12 cellular contexts compared by ENCODE assay signal in genomic region chr14:68393178-68393763, GRCh38.
A peak's percentile ranks its signal among the peaks of the same experiment; 100 is the strongest.
DNase-seq lines count a peak whose midpoint lies in the region; ATAC-seq and TF ChIP-seq lines count a peak whose summit lies in the region.
"Had no signal": no experiment of that assay in that cellular context is flagged by ENCODE, and none has a peak within 500 bp of the region (broad histone marks: within the 10 kb centered on the region; RNA-seq: fewer than 3 reads in every experiment).

No MANE protein-coding gene starts in this region.

- intact Hi-C loops in heart right ventricle (cut with DNase I) (loop anchor here in 7 of 10 donors (5.0 to 10.0 kb wide), 5 partner anchors 62 to 402 kb away; partner anchors contain the start of gene ZFP36L1 (in 4 of the 7)), cardiac septum (cut with DNase I) (loop anchor here (5.0 kb wide), 3 partner anchors 96 to 451 kb away; no protein-coding TSS in a partner anchor), psoas muscle (cut with DNase I) (no loop called here), vagina (cut with DNase I) (loop anchor here (5.0 to 10.0 kb wide), 3 partner anchors 72 to 399 kb away; partner anchors contain the start of gene ZFP36L1)

- ATAC-seq in heart right ventricle (no peak), psoas muscle (no peak), HG02981 (IDR thresholded peaks at IDR 0.05; ENCODE audit: unreplicated experiment) (no peak)

- H3K4me3 ChIP-seq in heart right ventricle (no peak overlapping the region), psoas muscle (no peak overlapping the region), vagina (no peak overlapping the region)
- H3K4me3 ChIP-seq in effector memory CD4-positive, alpha-beta T cell (ENCODE audit: insufficient read depth, low read depth, low read length, poor library complexity, severe bottlenecking): no peak overlapping the region

- H3K36me3 ChIP-seq in heart right ventricle (no peaks in the 10 kb centered on the region), psoas muscle (ENCODE audit: insufficient read depth in 1 of 2, low read depth in 1 of 2) (no peaks in the 10 kb centered on the region), vagina (no peaks in the 10 kb centered on the region)
- H3K36me3 ChIP-seq in effector memory CD4-positive, alpha-beta T cell (ENCODE audit: control insufficient read depth, insufficient read depth, low read length): no peaks in the 10 kb centered on the region

- H3K4me1 ChIP-seq in heart right ventricle (peaks cover 12 to 80% (median 62%) of the 10 kb centered on the region in 9 donors), psoas muscle (peaks cover 14% of the 10 kb centered on the region), vagina (peaks cover 59% of the 10 kb centered on the region)
- H3K4me1 ChIP-seq in effector memory CD4-positive, alpha-beta T cell (ENCODE audit: control insufficient read depth, insufficient read depth, low read length, poor library complexity, severe bottlenecking): no peaks in the 10 kb centered on the region

- 90 to 91% methylated on average over 8 of the region's 8 CpGs for WGBS in heart right ventricle, 2 donors
- 68 to 75% (median 71%) methylated on average over 8 of the region's 8 CpGs for WGBS in psoas muscle, 3 donors

- DNase-seq in heart right ventricle (no peak), cardiac septum (ENCODE audit: low spot score) (no peak), left kidney (ENCODE audit: low read depth, low spot score) (peak; percentile 59), psoas muscle (no peak), vagina (ENCODE audit: extremely low spot score in 2 of 2) (no peak), C1 segment of cervical spinal cord (lab: John Stamatoyannopoulos, UW) (no peak)
- no peak for DNase-seq in effector memory CD4-positive, alpha-beta T cell
- DNase-seq: ACHN; activated CD4-positive, alpha-beta T cell treated with anti-CD3 and anti-CD28 coated beads, Interleukin-2, amount 10 ng/mL, durations not matched to agents 7 days and 5 days; DMS153; NCI-H226 had no signal

- peak overlapping the region in 9 of 10 donors; percentile 31 to 91 (median 73) for H3K27ac ChIP-seq in heart right ventricle
- peak overlapping the region; percentile 56 for H3K27ac ChIP-seq in psoas muscle
- H3K27ac ChIP-seq in vagina: peak overlapping the region; percentile 77
- H3K27ac ChIP-seq in effector memory CD4-positive, alpha-beta T cell (ENCODE audit: insufficient read depth, low read length, poor library complexity, severe bottlenecking): no peak overlapping the region

- TF ChIP-seq CTCF in heart right ventricle (IDR thresholded peaks at IDR 0.05) (no peak), psoas muscle (IDR thresholded peaks at IDR 0.05) (no peak), vagina (IDR thresholded peaks at IDR 0.05) (no peak)

- no peak for TF ChIP-seq POLR2A in vagina (IDR thresholded peaks at IDR 0.05)

- no peaks in the 10 kb centered on the region for H3K27me3 ChIP-seq in heart right ventricle
- H3K27me3 ChIP-seq in psoas muscle (ENCODE audit: insufficient read depth in 3 of 3, low read length in 2 of 3): no peaks in the 10 kb centered on the region
- H3K27me3 ChIP-seq in vagina: no peaks in the 10 kb centered on the region
- H3K27me3 ChIP-seq in effector memory CD4-positive, alpha-beta T cell (replicated peaks; ENCODE audit: control insufficient read depth, insufficient read depth, low read length, poor library complexity, severe bottlenecking): no peaks in the 10 kb centered on the region

- H3K9me3 ChIP-seq in heart right ventricle: no peaks in the 10 kb centered on the region
- no peaks in the 10 kb centered on the region for H3K9me3 ChIP-seq in psoas muscle
- H3K9me3 ChIP-seq in vagina: no peaks in the 10 kb centered on the region
- no peaks in the 10 kb centered on the region for H3K9me3 ChIP-seq in effector memory CD4-positive, alpha-beta T cell (ENCODE audit: control insufficient read depth, low read length)

Comparison
In these comparisons a context has a peak if more than half of its experiments do, and no peak if none do; other contexts are left out.
1. intact Hi-C loops: an anchor here in heart right ventricle (5.0 to 10.0 kb wide), cardiac septum (5.0 kb wide) and vagina (5.0 to 10.0 kb wide); none called in psoas muscle.